7 cellular contexts compared by ENCODE assay signal in the genomic region with DNA sequence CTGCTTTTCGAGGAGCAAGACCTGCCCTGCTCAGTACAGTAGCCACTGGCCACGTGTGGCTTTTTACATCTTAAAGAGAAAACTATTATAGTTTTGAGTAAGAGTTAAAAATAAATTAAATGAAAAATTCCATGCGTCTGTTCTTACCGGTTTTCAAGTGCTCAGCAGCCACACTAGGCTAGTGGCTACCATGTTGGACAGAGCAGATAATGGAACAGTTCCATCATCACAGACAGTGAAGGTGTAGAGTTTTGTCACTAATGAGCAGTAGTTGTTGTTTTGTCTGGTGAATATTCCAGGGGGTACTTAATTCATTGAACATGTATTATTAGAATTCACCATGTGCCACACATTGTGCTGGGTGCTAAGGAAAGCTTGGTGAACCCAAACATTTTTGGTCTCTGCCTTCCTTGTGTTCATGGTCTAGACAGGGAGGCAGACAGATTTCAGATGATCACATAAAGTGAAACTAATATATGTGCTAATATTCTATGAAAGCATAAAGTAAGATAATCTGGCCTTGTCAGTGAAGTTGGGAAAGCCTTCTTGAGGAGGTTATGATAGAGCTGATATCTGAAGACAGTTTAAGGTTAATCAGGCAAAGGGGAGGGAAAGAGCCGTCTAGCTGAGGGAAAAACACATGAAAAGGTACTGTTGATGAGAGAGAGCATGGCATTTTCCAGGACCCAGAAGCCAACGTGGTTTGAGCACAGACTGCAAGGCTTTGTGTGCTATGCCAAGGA. TPM values are rescaled to one million over a fixed set of nuclear protein-coding genes. Genes with fewer than 3 reads are reported as not detected.
DNase-seq lines count a peak whose midpoint lies in the region; ATAC-seq, FAIRE-seq and TF ChIP-seq lines count a peak whose summit lies in the region.

No MANE protein-coding gene starts in this region.

- peak overlapping the region in 1 of 4 donors; percentile 95 for H3K27ac ChIP-seq in Peyer's patch

- TF ChIP-seq POLR2A in Peyer's patch (IDR thresholded peaks at IDR 0.05), result no peak

- TF ChIP-seq CTCF in Peyer's patch (IDR thresholded peaks at IDR 0.05) (no peak), fibroblast of mammary gland (conservative IDR thresholded peaks at IDR 0.05; ENCODE audit: control insufficient read depth, insufficient read depth, low read depth, low read length) (no peak), omental fat pad (IDR thresholded peaks at IDR 0.05) (no peak)

- peak overlapping the region; percentile 76 to 96 (median 86) for H3K4me3 ChIP-seq in Peyer's patch
- peak overlapping the region; percentile 96 for H3K4me3 ChIP-seq in fibroblast of mammary gland (ENCODE audit: control insufficient read depth, low read depth, low read length)
- peak overlapping the region; percentile 92 for H3K4me3 ChIP-seq in skeletal muscle cell (ENCODE audit: low read depth, low read length)

- FAIRE-seq in GM19239 (lab: Jason Lieb, UNC), result peak; percentile 57

- DNase-seq in GM19239 (ENCODE audit: insufficient read length, low spot score), result no peak
- no peak for DNase-seq in Peyer's patch
- DNase-seq in fibroblast of mammary gland (ENCODE audit: low read depth), result no peak
- DNase-seq in skeletal muscle cell (ENCODE audit: low read depth), result no peak
- DNase-seq in omental fat pad (ENCODE audit: low spot score), result no peak
- DNase-seq in KG1 (lab: John Stamatoyannopoulos, UW), result no peak

- H3K4me1 ChIP-seq in Peyer's patch, result peaks cover 0 to 13% (median 0%) of the 10 kb centered on the region in 4 donors

- H3K27me3 ChIP-seq in Peyer's patch, result no peaks in the 10 kb centered on the region

- no peaks in the 10 kb centered on the region for H3K9me3 ChIP-seq in Peyer's patch

- ATAC-seq in omental fat pad (ENCODE audit: low FRiP score), result no peak
- ATAC-seq in HG03097 (IDR thresholded peaks at IDR 0.05; ENCODE audit: low FRiP score, unreplicated experiment), result no peak

- H3K36me3 ChIP-seq in Peyer's patch, result no peaks in the 10 kb centered on the region

RNA-seq across cellular contexts. Expression of a gene that starts 1.4 kb away (rescaled TPM):
- total RNA-seq in Peyer's patch (10 to 100 TPM; 22.9 to 98.2 (median 44.9) TPM), omental fat pad (10 to 100 TPM; 18.9 to 36.1 (median 23.8) TPM)
